Comparison of ENCODE assay signal across 25 cellular contexts in genomic region chr14:63766616-63767015, GRCh38. TPM values are rescaled to one million over a fixed set of nuclear protein-coding genes. Genes with fewer than 3 reads are reported as not detected.
A peak's percentile ranks its signal among the peaks of the same experiment; 100 is the strongest.
DNase-seq lines count a peak whose midpoint lies in the region; ATAC-seq and TF ChIP-seq lines count a peak whose summit lies in the region.
"Had no signal": no experiment of that assay in that cellular context is flagged by ENCODE, and none has a peak within 500 bp of the region (broad histone marks: within the 10 kb centered on the region; RNA-seq: fewer than 3 reads in every experiment).

No MANE protein-coding gene starts in this region.

- no peak for TF ChIP-seq POLR2A in stomach (IDR thresholded peaks at IDR 0.05)

- H2AFZ ChIP-seq in KMS-11 (ENCODE audit: low read depth): no peak overlapping the region
- H2AFZ ChIP-seq: GM23248 had no signal

- no peaks in the 10 kb centered on the region for H3K9me3 ChIP-seq in stomach
- H3K9me3 ChIP-seq: BLaER1 treated with 17β-estradiol and CSF1 and Interleukin-3, amounts not matched to agents 10 nM and 100 nM; Caco-2; SJSA1 had no signal

- no peaks in the 10 kb centered on the region for H4K20me1 ChIP-seq in KMS-11 (ENCODE audit: insufficient read depth)
- H4K20me1 ChIP-seq: BLaER1 treated with 17β-estradiol and CSF1 and Interleukin-3, amounts not matched to agents 10 nM and 100 nM had no signal

- DNase-seq in NCI-H1417 (lab: John Stamatoyannopoulos, UW) (peak in 2 of 3 experiments; percentile 1 to 56), NCI-H1417 treated with DMSO at 0.1 percent for 48 hours (lab: John Stamatoyannopoulos, UW) (no peak), NCI-H345 treated with DMSO at 0.1 percent for 48 hours (lab: John Stamatoyannopoulos, UW; ENCODE audit: unreplicated experiment) (peak; percentile 37), nephron progenitor cell (no peak), stomach (no peak)
- no peak for DNase-seq in activated T-cell treated with anti-CD3 and anti-CD28 coated beads, Interleukin-2, amount 50 U/mL, for 72 hours
- DNase-seq: Caco-2; CD4-positive, alpha-beta memory T cell; DND-41; GM23248; HCEC 1CT; NCI-H1092 treated with DMSO at 0.1 percent for 48 hours; NCI-H1694 treated with DMSO at 0.1 percent for 48 hours; NCI-H2081 treated with DMSO at 0.1 percent for 48 hours; NCI-H226; NCI-H524 treated with DMSO at 0.1 percent for 48 hours; SW 1271 had no signal

- H3K27ac ChIP-seq in KMS-11 (no peak overlapping the region), stomach (no peak overlapping the region)
- H3K27ac ChIP-seq: 22Rv1; BLaER1 treated with 17β-estradiol and CSF1 and Interleukin-3, amounts not matched to agents 10 nM and 100 nM; GM23248; SJSA1 had no signal

- H3K27ac Mint-ChIP-seq in nephron progenitor cell: peak overlapping the region; percentile 57
- no peak overlapping the region for H3K27ac Mint-ChIP-seq in activated T-cell treated with anti-CD3 and anti-CD28 coated beads, Interleukin-2, amount 50 U/mL, for 72 hours
- H3K27ac Mint-ChIP-seq: CD4-positive, alpha-beta memory T cell had no signal

- intact Hi-C loops in stomach (cut with DNase I; ENCODE audit: low total_unique reads): no loop called here

- H3K4me1 ChIP-seq in KMS-11 (ENCODE audit: low read depth, poor library complexity, severe bottlenecking): peaks cover 11% of the 10 kb centered on the region
- H3K4me1 ChIP-seq in stomach: no peaks in the 10 kb centered on the region
- H3K4me1 ChIP-seq: SJSA1 had no signal

- peak overlapping the region; percentile 36; the same call in 1 of the 2 replicates for H3K4me2 ChIP-seq in KMS-11
- H3K4me2 ChIP-seq: BLaER1 treated with 17β-estradiol and CSF1 and Interleukin-3, amounts not matched to agents 10 nM and 100 nM had no signal

- no peaks in the 10 kb centered on the region for H3K79me2 ChIP-seq in KMS-11 (ENCODE audit: insufficient read depth, low read depth)

- H3K4me3 Mint-ChIP-seq in nephron progenitor cell: no peak overlapping the region
- H3K4me3 Mint-ChIP-seq in activated T-cell treated with anti-CD3 and anti-CD28 coated beads, Interleukin-2, amount 50 U/mL, for 72 hours: no peak overlapping the region
- H3K4me3 Mint-ChIP-seq: CD4-positive, alpha-beta memory T cell had no signal

- no peak for TF ChIP-seq EP300 in stomach (IDR thresholded peaks at IDR 0.05)

- no peak for ATAC-seq in HG02763 (IDR thresholded peaks at IDR 0.05; ENCODE audit: unreplicated experiment)
- ATAC-seq in activated T-cell treated with anti-CD3 and anti-CD28 coated beads, Interleukin-2, amount 50 U/mL, for 72 hours (replicated peaks in 1 of 2): no peak
- ATAC-seq: GM12878, K562, Right ventricle myocardium inferior had no signal

- H3K4me1 Mint-ChIP-seq in nephron progenitor cell: peaks cover 11% of the 10 kb centered on the region
- H3K4me1 Mint-ChIP-seq in activated T-cell treated with anti-CD3 and anti-CD28 coated beads, Interleukin-2, amount 50 U/mL, for 72 hours (ENCODE audit: low read depth): no peaks in the 10 kb centered on the region

- H3K27me3 Mint-ChIP-seq in nephron progenitor cell (ENCODE audit: low read depth, poor library complexity): peaks cover 3% of the 10 kb centered on the region
- H3K27me3 Mint-ChIP-seq in activated T-cell treated with anti-CD3 and anti-CD28 coated beads, Interleukin-2, amount 50 U/mL, for 72 hours (ENCODE audit: low read depth): no peaks in the 10 kb centered on the region

- H3K4me3 ChIP-seq in KMS-11 (IDR thresholded peaks at IDR 0.05; ENCODE audit: insufficient read depth, low read depth, low read length): no peak overlapping the region
- H3K4me3 ChIP-seq in stomach: no peak overlapping the region
- H3K4me3 ChIP-seq: BLaER1 treated with 17β-estradiol and CSF1 and Interleukin-3, amounts not matched to agents 10 nM and 100 nM; GM12878; GM23248; K562; SJSA1 had no signal

- 47 to 53% (median 52%) methylated on average over 3 of the region's 3 CpGs for WGBS in stomach, 5 donors

- peaks cover 4% of the 10 kb centered on the region for H3K9me3 Mint-ChIP-seq in nephron progenitor cell
- no peaks in the 10 kb centered on the region for H3K9me3 Mint-ChIP-seq in activated T-cell treated with anti-CD3 and anti-CD28 coated beads, Interleukin-2, amount 50 U/mL, for 72 hours
- H3K9me3 Mint-ChIP-seq: CD4-positive, alpha-beta memory T cell had no signal

- TF ChIP-seq CTCF in KMS-11 (conservative IDR thresholded peaks at IDR 0.05; ENCODE audit: low read depth, low read length): no peak
- no peak for TF ChIP-seq CTCF in nephron progenitor cell (IDR thresholded peaks at IDR 0.05)
- TF ChIP-seq CTCF in stomach (IDR thresholded peaks at IDR 0.05): no peak

- no peaks in the 10 kb centered on the region for H3K27me3 ChIP-seq in KMS-11 (ENCODE audit: insufficient read depth, low read depth)
- H3K27me3 ChIP-seq in stomach: no peaks in the 10 kb centered on the region
- H3K27me3 ChIP-seq: BLaER1 treated with 17β-estradiol and CSF1 and Interleukin-3, amounts not matched to agents 10 nM and 100 nM; SJSA1 had no signal

- no peak overlapping the region for H3K9ac ChIP-seq in KMS-11
- H3K9ac ChIP-seq: BLaER1 treated with 17β-estradiol and CSF1 and Interleukin-3, amounts not matched to agents 10 nM and 100 nM; GM23248 had no signal

- H3K36me3 Mint-ChIP-seq in nephron progenitor cell (ENCODE audit: low read depth): no peaks in the 10 kb centered on the region
- H3K36me3 Mint-ChIP-seq in activated T-cell treated with anti-CD3 and anti-CD28 coated beads, Interleukin-2, amount 50 U/mL, for 72 hours (ENCODE audit: insufficient read depth in 2 of 2): no peaks in the 10 kb centered on the region
- H3K36me3 Mint-ChIP-seq: CD4-positive, alpha-beta memory T cell had no signal

- no peaks in the 10 kb centered on the region for H3K36me3 ChIP-seq in KMS-11 (ENCODE audit: insufficient read depth)
- no peaks in the 10 kb centered on the region for H3K36me3 ChIP-seq in stomach
- H3K36me3 ChIP-seq: BLaER1 treated with 17β-estradiol and CSF1 and Interleukin-3, amounts not matched to agents 10 nM and 100 nM; SJSA1 had no signal

RNA-seq across cellular contexts. Expression of gene SGPP1, which starts 38.8 kb away (rescaled TPM):
- total RNA-seq in stomach: 10 to 100 TPM; 13.2 to 37.7 (median 23.5) TPM
- 1 to 10 TPM; 2.7 to 5.6 (median 3.2) TPM for polyA plus RNA-seq in stomach
- total RNA-seq in activated T-cell treated with anti-CD3 and anti-CD28 coated beads, Interleukin-2, amount 50 U/mL, for 72 hours: 10 to 100 TPM; 12.1 to 13.1 TPM

Comparison
In these comparisons a context has a peak if more than half of its experiments do, and no peak if none do; other contexts are left out.
1. DNase-seq: peak in NCI-H1417 (2 of 3) and NCI-H345 treated with DMSO at 0.1 percent for 48 hours (single experiment); none in NCI-H1417 treated with DMSO at 0.1 percent for 48 hours (single experiment), nephron progenitor cell (single experiment), stomach (single experiment) and activated T-cell treated with anti-CD3 and anti-CD28 coated beads, Interleukin-2, amount 50 U/mL, for 72 hours (0 of 2).